21 cellular contexts compared by ENCODE assay signal in the genomic region with DNA sequence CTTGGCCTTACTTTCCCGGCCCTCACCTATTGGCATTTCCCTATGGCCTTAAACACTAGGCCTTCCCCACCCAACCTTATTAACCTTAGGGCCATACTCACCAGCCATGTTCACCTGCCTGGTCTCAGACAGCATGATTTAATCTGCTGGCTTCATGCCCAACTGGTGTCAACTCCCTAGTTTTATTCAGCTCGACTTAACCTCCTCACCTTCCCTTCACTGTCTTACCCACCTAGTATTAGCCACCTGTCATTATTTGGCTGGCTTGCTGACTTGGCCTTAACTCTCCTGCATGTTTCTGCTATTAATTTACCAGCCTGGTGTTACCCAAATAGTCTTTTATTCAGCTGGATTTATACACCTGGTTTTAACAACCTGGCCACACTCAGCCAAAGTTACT.
"Had no signal": no experiment of that assay in that cellular context is flagged by ENCODE, and none has a peak within 500 bp of the region (broad histone marks: within the 10 kb centered on the region; RNA-seq: fewer than 3 reads in every experiment).

No MANE protein-coding gene starts in this region.

- H2AFZ ChIP-seq: PC-9 had no signal

- DNase-seq: activated CD4-positive, alpha-beta memory T cell treated with anti-CD3 and anti-CD28 coated beads for 36 hours; activated CD4-positive, alpha-beta T cell treated with anti-CD3 and anti-CD28 coated beads, Interleukin-2, amount 10 ng/mL, durations not matched to agents 7 days and 5 days; activated CD4-positive, CD25-positive, alpha-beta regulatory T cell; activated CD8-positive, alpha-beta memory T cell treated with anti-CD3 and anti-CD28 coated beads for 24 hours; activated effector memory CD4-positive, alpha-beta T cell treated with anti-CD3 and anti-CD28 coated beads, Interleukin-2, amount 50 U/mL, for 16 hours; activated naive CD4-positive, alpha-beta T cell treated with Interleukin-2 at 50 U/mL for 16 hours; activated T-cell treated with anti-CD3 and anti-CD28 coated beads, Interleukin-2, amount 50 U/mL, for 4 hours; amygdala; NCI-H1105 treated with DMSO at 0.1 percent for 48 hours; NCI-H1436 treated with DMSO at 0.1 percent for 48 hours; NCI-H1930; NCI-H446 treated with DMSO at 0.1 percent for 48 hours; NCI-H524 treated with DMSO at 0.1 percent for 48 hours; NCI-H82; PC-9; SJCRH30; SK-N-SH; T-helper 1 cell had no signal

- H3K9me3 ChIP-seq: SK-N-SH had no signal

- H3K4me3 ChIP-seq: K562, PC-9, SJCRH30 had no signal

- FAIRE-seq: astrocyte, K562 had no signal

- H3K27me3 ChIP-seq: SJCRH30 had no signal

- H3K4me2 ChIP-seq: PC-9, SK-N-SH had no signal

- H3K9ac ChIP-seq: SK-N-SH had no signal

- H3K4me1 ChIP-seq: SJCRH30 had no signal

- H3K27ac ChIP-seq: PC-9, SJCRH30, VCaP had no signal

- H3K36me3 ChIP-seq: SJCRH30 had no signal
